In the genomic region with DNA sequence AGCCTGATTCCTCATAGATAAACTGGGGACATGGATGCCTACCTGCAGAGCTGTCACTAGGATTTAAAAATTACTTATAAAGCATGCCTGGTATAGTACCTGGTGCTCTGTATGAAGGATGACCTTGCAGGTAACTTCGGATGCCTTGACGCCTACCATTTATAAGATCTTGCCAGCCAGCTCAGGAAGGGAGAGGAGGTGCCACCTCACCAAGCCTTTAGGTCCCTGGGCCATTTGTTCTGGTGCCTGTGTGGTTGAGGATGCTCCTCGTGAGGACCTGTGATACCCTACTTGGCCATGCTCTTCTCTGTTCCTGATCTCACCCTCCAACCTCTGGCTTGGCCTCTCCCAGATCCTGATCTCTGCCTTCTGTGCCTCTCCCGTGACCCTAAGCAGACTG, we compare ENCODE assay signal across 23 cellular contexts.
"Had no signal": no experiment of that assay in that cellular context is flagged by ENCODE, and none has a peak within 500 bp of the region (broad histone marks: within the 10 kb centered on the region; RNA-seq: fewer than 3 reads in every experiment).

No MANE protein-coding gene starts in this region.

- ATAC-seq: effector memory CD8-positive, alpha-beta T cell; esophagus mucosa; foreskin keratinocyte; gastroesophageal sphincter; heart left ventricle; left cardiac atrium; left lung; left ventricle myocardium superior; lower lobe of right lung; mucosa of descending colon had no signal

- H3K27me3 ChIP-seq: colonic mucosa, foreskin keratinocyte, gastroesophageal sphincter, heart left ventricle, hepatocyte, left lung had no signal

- H3K4me3 Mint-ChIP-seq: dendritic cell treated with granulocyte-macrophage colony-stimulating factor and Interleukin-4, amounts not matched to agents 40 ng/mL and 50 ng/mL, for 4 days; effector memory CD8-positive, alpha-beta T cell; endodermal cell; immature natural killer cell; mesothelial cell of epicardium; naive B cell had no signal

- H3K27ac Mint-ChIP-seq: effector memory CD8-positive, alpha-beta T cell; endodermal cell; immature natural killer cell; mesothelial cell of epicardium had no signal

- H3K9me3 ChIP-seq: colonic mucosa, gastroesophageal sphincter, heart left ventricle, lower lobe of right lung, mucosa of descending colon had no signal

- H3K4me1 ChIP-seq: colonic mucosa, foreskin keratinocyte, left lung, lower lobe of right lung had no signal

- H3K9me3 Mint-ChIP-seq: effector memory CD8-positive, alpha-beta T cell; immature natural killer cell had no signal

- H3K4me3 ChIP-seq: colonic mucosa, gastroesophageal sphincter, heart left ventricle, hepatocyte, left lung, lower lobe of right lung, mucosa of descending colon had no signal

- H3K36me3 Mint-ChIP-seq: immature natural killer cell, mesothelial cell of epicardium had no signal

- H3K36me3 ChIP-seq: colonic mucosa, gastroesophageal sphincter, heart left ventricle, left lung, lower lobe of right lung had no signal

- H3K4me1 Mint-ChIP-seq: endodermal cell, naive B cell had no signal

- H3K27ac ChIP-seq: colonic mucosa, epithelial cell of prostate, foreskin keratinocyte, gastroesophageal sphincter, heart left ventricle, hepatocyte, left lung, lower lobe of right lung had no signal

- DNase-seq: colonic mucosa; cortex of kidney; effector CD8-positive, alpha-beta T cell; effector memory CD8-positive, alpha-beta T cell; endodermal cell; erythroblast; foreskin keratinocyte; heart left ventricle; hypothalamus; immature natural killer cell; left cardiac atrium; left lung; left ventricle myocardium superior; lower lobe of right lung; mesenchymal stem cell; mucosa of descending colon; naive B cell had no signal
